Comparison of ENCODE assay signal across 18 cellular contexts in the genomic region with DNA sequence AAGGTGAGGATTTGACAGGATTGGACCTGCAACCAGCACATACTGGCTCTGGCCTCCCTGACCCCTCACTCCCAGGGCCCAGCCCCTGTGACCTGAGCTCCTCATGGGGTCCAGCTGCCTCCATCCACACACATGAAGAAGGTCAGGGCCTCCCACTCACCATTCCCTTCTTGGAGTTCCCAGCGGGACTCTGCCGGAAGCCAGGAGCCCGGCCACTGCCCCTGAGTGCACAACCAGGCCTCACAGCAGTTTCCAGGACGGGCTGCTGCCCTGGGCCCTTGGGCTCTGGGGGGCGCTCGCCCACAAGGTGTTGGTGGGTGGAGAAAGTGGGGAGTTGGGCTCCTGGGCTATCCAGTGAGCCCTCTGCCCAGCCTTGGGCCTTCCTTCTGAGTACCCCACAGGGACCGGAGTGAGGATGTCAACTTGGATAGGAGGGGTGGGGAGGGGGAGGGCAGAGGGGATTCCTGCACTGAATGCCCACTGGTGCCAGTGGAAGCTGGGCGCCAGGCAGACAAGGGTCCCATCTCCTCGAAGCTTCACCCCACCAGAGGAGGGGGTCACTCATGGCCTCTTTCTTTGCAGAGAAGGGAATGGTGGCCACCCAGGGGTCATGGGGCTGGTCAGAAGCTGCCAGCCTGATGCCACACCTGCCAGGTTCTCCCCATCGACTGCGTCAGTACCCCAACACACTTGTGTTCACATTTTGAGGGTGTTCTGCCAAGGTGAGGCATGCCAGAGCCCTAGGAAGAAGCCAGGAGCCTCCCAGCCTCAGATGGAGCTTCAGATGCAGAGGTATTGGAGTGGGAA.
DNase-seq lines count a peak whose midpoint lies in the region; ATAC-seq and TF ChIP-seq lines count a peak whose summit lies in the region.
"Had no signal": no experiment of that assay in that cellular context is flagged by ENCODE, and none has a peak within 500 bp of the region (broad histone marks: within the 10 kb centered on the region; RNA-seq: fewer than 3 reads in every experiment).

No MANE protein-coding gene starts in this region.

- intact Hi-C loops in activated B cell treated with CpG ODN at 0.5 μM for 24 hours (cut with micrococcal nuclease), result no loop called here

- H3K9me3 ChIP-seq in gastroesophageal sphincter, result no peaks in the 10 kb centered on the region
- H3K9me3 ChIP-seq: gastrocnemius medialis, prostate gland had no signal

- H3K27me3 Mint-ChIP-seq in activated T-cell treated with anti-CD3 and anti-CD28 coated beads, Interleukin-2, amount 50 U/mL, for 24 hours, result peaks cover 7% of the 10 kb centered on the region
- H3K27me3 Mint-ChIP-seq in activated T-cell treated with anti-CD3 and anti-CD28 coated beads, Interleukin-2, amount 50 U/mL, for 4 hours (ENCODE audit: low read depth), result no peaks in the 10 kb centered on the region
- H3K27me3 Mint-ChIP-seq in activated B cell treated with CpG ODN at 0.5 μM for 24 hours, result no peaks in the 10 kb centered on the region
- H3K27me3 Mint-ChIP-seq: activated naive CD4-positive, alpha-beta T cell treated with anti-CD3 and anti-CD28 coated beads, Interleukin-2, amount 50 U/mL, for 24 hours had no signal

- POLR2A ChIA-PET in activated B cell treated with CpG ODN at 0.5 μM for 24 hours (lab: Charles Lee), result no interaction called here

- TF ChIP-seq POLR2A in gastroesophageal sphincter (IDR thresholded peaks at IDR 0.05), result no peak

- H3K4me1 Mint-ChIP-seq in activated T-cell treated with anti-CD3 and anti-CD28 coated beads, Interleukin-2, amount 50 U/mL, for 24 hours (ENCODE audit: low read depth), result peaks cover 3% of the 10 kb centered on the region
- peaks cover 4% of the 10 kb centered on the region for H3K4me1 Mint-ChIP-seq in activated T-cell treated with anti-CD3 and anti-CD28 coated beads, Interleukin-2, amount 50 U/mL, for 4 hours (ENCODE audit: low read depth)
- no peaks in the 10 kb centered on the region for H3K4me1 Mint-ChIP-seq in activated B cell treated with CpG ODN at 0.5 μM for 24 hours

- no peak overlapping the region for H3K27ac Mint-ChIP-seq in activated T-cell treated with anti-CD3 and anti-CD28 coated beads, Interleukin-2, amount 50 U/mL, for 24 hours
- H3K27ac Mint-ChIP-seq in activated B cell treated with CpG ODN at 0.5 μM for 24 hours, result no peak overlapping the region
- H3K27ac Mint-ChIP-seq: activated naive CD4-positive, alpha-beta T cell treated with anti-CD3 and anti-CD28 coated beads, Interleukin-2, amount 50 U/mL, for 24 hours; dendritic cell treated with granulocyte-macrophage colony-stimulating factor and Interleukin-4, amounts not matched to agents 40 ng/mL and 50 ng/mL, for 4 days; naive thymus-derived CD4-positive, alpha-beta T cell had no signal

- no peaks in the 10 kb centered on the region for H3K9me3 Mint-ChIP-seq in activated T-cell treated with anti-CD3 and anti-CD28 coated beads, Interleukin-2, amount 50 U/mL, for 24 hours
- H3K9me3 Mint-ChIP-seq in activated T-cell treated with anti-CD3 and anti-CD28 coated beads, Interleukin-2, amount 50 U/mL, for 4 hours, result no peaks in the 10 kb centered on the region
- H3K9me3 Mint-ChIP-seq in activated B cell treated with CpG ODN at 0.5 μM for 24 hours, result no peaks in the 10 kb centered on the region
- H3K9me3 Mint-ChIP-seq: activated naive CD4-positive, alpha-beta T cell treated with anti-CD3 and anti-CD28 coated beads, Interleukin-2, amount 50 U/mL, for 24 hours; dendritic cell treated with granulocyte-macrophage colony-stimulating factor and Interleukin-4, amounts not matched to agents 40 ng/mL and 50 ng/mL, for 4 days had no signal

- no peak for TF ChIP-seq EP300 in gastroesophageal sphincter (IDR thresholded peaks at IDR 0.05)

- H3K4me3 ChIP-seq in gastroesophageal sphincter, result no peak overlapping the region
- H3K4me3 ChIP-seq: gastrocnemius medialis, prostate gland had no signal

- no peaks in the 10 kb centered on the region for H3K27me3 ChIP-seq in gastroesophageal sphincter
- H3K27me3 ChIP-seq: gastrocnemius medialis had no signal

- WGBS in gastroesophageal sphincter (ENCODE audit: low coverage in 1 of 2), 2 donors, result no CpG with 5 or more reads among the region's 11 CpGs

- H3K4me3 Mint-ChIP-seq in activated T-cell treated with anti-CD3 and anti-CD28 coated beads, Interleukin-2, amount 50 U/mL, for 24 hours, result no peak overlapping the region
- no peak overlapping the region for H3K4me3 Mint-ChIP-seq in activated T-cell treated with anti-CD3 and anti-CD28 coated beads, Interleukin-2, amount 50 U/mL, for 4 hours
- H3K4me3 Mint-ChIP-seq in activated B cell treated with CpG ODN at 0.5 μM for 24 hours, result no peak overlapping the region
- H3K4me3 Mint-ChIP-seq: activated naive CD4-positive, alpha-beta T cell treated with anti-CD3 and anti-CD28 coated beads, Interleukin-2, amount 50 U/mL, for 24 hours; dendritic cell treated with granulocyte-macrophage colony-stimulating factor and Interleukin-4, amounts not matched to agents 40 ng/mL and 50 ng/mL, for 4 days; naive thymus-derived CD4-positive, alpha-beta T cell had no signal

- H3K36me3 ChIP-seq in gastroesophageal sphincter, result no peaks in the 10 kb centered on the region
- H3K36me3 ChIP-seq: gastrocnemius medialis, prostate gland had no signal

- no peak for ATAC-seq in activated T-cell treated with anti-CD3 and anti-CD28 coated beads, Interleukin-2, amount 50 U/mL, for 4 hours
- ATAC-seq in activated B cell treated with CpG ODN at 0.5 μM for 24 hours (ENCODE audit: low read depth), result no peak
- no peak for ATAC-seq in left lobe of liver
- ATAC-seq in GM19328 (IDR thresholded peaks at IDR 0.05; ENCODE audit: unreplicated experiment), result no peak
- no peak for ATAC-seq in gastroesophageal sphincter
- no peak for ATAC-seq in HG02571 (IDR thresholded peaks at IDR 0.05; ENCODE audit: unreplicated experiment)
- ATAC-seq: gastrocnemius medialis; naive thymus-derived CD4-positive, alpha-beta T cell had no signal

- CTCF ChIA-PET in activated B cell treated with CpG ODN at 0.5 μM for 24 hours (lab: Charles Lee), result interaction anchor here (1.2 to 3.2 kb wide), 2 partner anchors 14 to 286 kb away, joined by 3 to 53 read pairs; no protein-coding TSS in a partner anchor

- TF ChIP-seq CTCF in activated B cell treated with CpG ODN at 0.5 μM for 24 hours (IDR thresholded peaks at IDR 0.05) (no peak), gastroesophageal sphincter (IDR thresholded peaks at IDR 0.05) (no peak)

- peak overlapping the region in 1 of 4 donors; percentile 37 for H3K27ac ChIP-seq in gastroesophageal sphincter
- H3K27ac ChIP-seq: C4-2B, gastrocnemius medialis, prostate gland had no signal

- H3K36me3 Mint-ChIP-seq in activated T-cell treated with anti-CD3 and anti-CD28 coated beads, Interleukin-2, amount 50 U/mL, for 24 hours (ENCODE audit: low read depth), result no peaks in the 10 kb centered on the region
- H3K36me3 Mint-ChIP-seq in activated T-cell treated with anti-CD3 and anti-CD28 coated beads, Interleukin-2, amount 50 U/mL, for 4 hours (ENCODE audit: insufficient read depth), result no peaks in the 10 kb centered on the region
- H3K36me3 Mint-ChIP-seq in activated B cell treated with CpG ODN at 0.5 μM for 24 hours (ENCODE audit: low read depth), result no peaks in the 10 kb centered on the region
- H3K36me3 Mint-ChIP-seq: activated naive CD4-positive, alpha-beta T cell treated with anti-CD3 and anti-CD28 coated beads, Interleukin-2, amount 50 U/mL, for 24 hours; naive thymus-derived CD4-positive, alpha-beta T cell had no signal

- H3K4me1 ChIP-seq in gastroesophageal sphincter, result peaks cover 0 to 18% (median 0%) of the 10 kb centered on the region in 3 donors
- H3K4me1 ChIP-seq: gastrocnemius medialis, prostate gland had no signal

- DNase-seq in activated T-cell treated with anti-CD3 and anti-CD28 coated beads, Interleukin-2, amount 50 U/mL, for 24 hours, result peak; percentile 18
- DNase-seq in activated T-cell treated with anti-CD3 and anti-CD28 coated beads, Interleukin-2, amount 50 U/mL, for 4 hours, result no peak
- DNase-seq in activated B cell treated with CpG ODN at 0.5 μM for 24 hours (peak; percentile 2), left lobe of liver (ENCODE audit: low spot score) (peak; percentile 40)
- DNase-seq in stimulated activated CD8-positive, alpha-beta memory T cell treated with anti-CD3 and anti-CD28 coated beads, Interleukin-4, amount 100 ng/mL, for 48 hours, result peak; percentile 10
- DNase-seq: activated CD4-positive, CD25-positive, alpha-beta regulatory T cell; Kasumi-1; mammary epithelial cell; NCI-H1417 had no signal
